ENCODE assay signal across 27 cellular contexts in the genomic region with DNA sequence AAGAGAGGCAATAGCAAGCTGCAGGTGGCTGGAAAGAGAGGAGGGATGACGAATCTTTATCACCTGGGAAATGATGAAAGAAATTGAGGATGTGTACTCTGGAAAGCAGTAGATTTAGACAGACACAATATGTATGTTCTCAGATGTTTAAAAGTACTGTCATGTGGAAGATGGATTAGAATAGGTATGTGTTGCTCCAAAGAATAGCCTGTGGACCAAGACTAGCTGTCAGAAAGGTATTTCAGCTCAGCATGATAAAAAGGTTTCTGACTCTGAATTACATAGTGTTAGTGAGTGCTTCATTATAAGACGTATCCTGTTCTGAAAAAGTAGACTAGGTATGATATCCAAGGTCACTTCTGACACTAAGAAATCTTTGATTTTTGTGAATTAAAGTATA.
"Had no signal": no experiment of that assay in that cellular context is flagged by ENCODE, and none has a peak within 500 bp of the region (broad histone marks: within the 10 kb centered on the region; RNA-seq: fewer than 3 reads in every experiment).

No MANE protein-coding gene starts in this region.

- DNase-seq: hypothalamus; immature natural killer cell; kidney; left colon; left lung; lower lobe of right lung; mammary epithelial cell; mesenchymal stem cell; naive thymus-derived CD8-positive, alpha-beta T cell; nephron progenitor cell; nucleus accumbens; pancreas; posterior cingulate gyrus; retina; right cardiac atrium; sigmoid colon; small intestine; spleen; stimulated activated CD4-positive, alpha-beta T cell treated with anti-CD3 and anti-CD28 coated beads, Interleukin-4, amount 100 ng/mL, for 24 hours; stimulated activated naive CD4-positive, alpha-beta T cell; tibial artery; trophoblast cell; upper lobe of right lung had no signal

- H3K9me3 ChIP-seq: lower lobe of right lung, pancreas, prostate gland, suprapubic skin, thoracic aorta, tibial artery, upper lobe of right lung had no signal

- H3K27ac ChIP-seq: left lung, lower lobe of right lung, pancreas, prostate gland, sigmoid colon, spleen, suprapubic skin, thoracic aorta, tibial artery, upper lobe of right lung had no signal

- H3K4me3 ChIP-seq: left lung, lower lobe of right lung, pancreas, prostate gland, sigmoid colon, spleen, suprapubic skin, thoracic aorta, tibial artery, upper lobe of right lung had no signal

- ATAC-seq: left colon; left lung; lower lobe of right lung; naive thymus-derived CD8-positive, alpha-beta T cell; pancreas; right cardiac atrium; stimulated activated effector memory CD8-positive, alpha-beta T cell treated with anti-CD3 and anti-CD28 coated beads, Interleukin-12 subunit alpha, Interleukin-12 subunit beta, amount 100 ng/mL, for 72 hours; upper lobe of right lung had no signal

- H3K36me3 ChIP-seq: left lung, lower lobe of right lung, pancreas, prostate gland, sigmoid colon, spleen, suprapubic skin, thoracic aorta, tibial artery, upper lobe of right lung had no signal

- H3K27me3 ChIP-seq: left lung, pancreas, sigmoid colon, spleen, suprapubic skin, tibial artery, upper lobe of right lung had no signal
